Comparison of ENCODE assay signal across 12 cellular contexts in genomic region chr22:39183991-39184585, GRCh38. TPM values are rescaled to one million over a fixed set of nuclear protein-coding genes. Genes with fewer than 3 reads are reported as not detected.
DNase-seq lines count a peak whose midpoint lies in the region; ATAC-seq and TF ChIP-seq lines count a peak whose summit lies in the region.
"Had no signal": no experiment of that assay in that cellular context is flagged by ENCODE, and none has a peak within 500 bp of the region (broad histone marks: within the 10 kb centered on the region; RNA-seq: fewer than 3 reads in every experiment).

No MANE protein-coding gene starts in this region.

- no peaks in the 10 kb centered on the region for H3K9me3 Mint-ChIP-seq in CD8-positive, alpha-beta memory T cell
- H3K9me3 Mint-ChIP-seq: activated B cell treated with CpG ODN at 0.5 μM for 24 hours; activated naive CD8-positive, alpha-beta T cell treated with anti-CD3 and anti-CD28 coated beads, Interleukin-2, amount 50 U/mL, for 24 hours had no signal

- H3K27ac Mint-ChIP-seq in CD8-positive, alpha-beta memory T cell: no peak overlapping the region
- H3K27ac Mint-ChIP-seq: activated B cell treated with CpG ODN at 0.5 μM for 24 hours; activated naive CD8-positive, alpha-beta T cell treated with anti-CD3 and anti-CD28 coated beads, Interleukin-2, amount 50 U/mL, for 24 hours had no signal

- POLR2A ChIA-PET in CD8-positive, alpha-beta memory T cell (lab: Charles Lee): interaction anchor here (0.5 kb wide), 1 partner anchor 22 kb away, joined by 4 read pairs; no protein-coding TSS in a partner anchor

- ATAC-seq in Right ventricle myocardium inferior (peak; percentile 9), HG03457 (IDR thresholded peaks at IDR 0.05; ENCODE audit: unreplicated experiment) (no peak), HG03342 (IDR thresholded peaks at IDR 0.05; ENCODE audit: unreplicated experiment) (no peak)
- ATAC-seq: activated naive CD8-positive, alpha-beta T cell treated with anti-CD3 and anti-CD28 coated beads, Interleukin-2, amount 50 U/mL, for 24 hours had no signal

- no peaks in the 10 kb centered on the region for H3K27me3 ChIP-seq in esophagus muscularis mucosa
- no peaks in the 10 kb centered on the region for H3K27me3 ChIP-seq in CD8-positive, alpha-beta memory T cell (ENCODE audit: insufficient read depth, low read length, poor library complexity, severe bottlenecking)

- H3K36me3 Mint-ChIP-seq in CD8-positive, alpha-beta memory T cell: peaks cover 0 to 6% (median 1%) of the 10 kb centered on the region in 3 donors

- peaks cover 0 to 1% of the 10 kb centered on the region in 2 donors for H3K27me3 Mint-ChIP-seq in CD8-positive, alpha-beta memory T cell

- CTCF ChIA-PET in CD8-positive, alpha-beta memory T cell (lab: Charles Lee): interaction anchor here (1.6 to 3.7 kb wide), 2 partner anchors 13 to 123 kb away, joined by 4 to 16 read pairs; no protein-coding TSS in a partner anchor

- no peak for TF ChIP-seq EP300 in esophagus muscularis mucosa (IDR thresholded peaks at IDR 0.05)

- DNase-seq in Right ventricle myocardium inferior (ENCODE audit: missing footprints) (no peak), cardiac septum (ENCODE audit: low spot score) (no peak), esophagus muscularis mucosa (ENCODE audit: extremely low spot score) (no peak), lung microvascular endothelial cell (ENCODE audit: low read depth in 2 of 2) (peak; percentile 70 to 89), NCI-H69 (lab: John Stamatoyannopoulos, UW) (no peak)
- no peak for DNase-seq in CD8-positive, alpha-beta memory T cell
- DNase-seq: activated B cell treated with CpG ODN at 0.5 μM for 24 hours; activated naive CD8-positive, alpha-beta T cell treated with anti-CD3 and anti-CD28 coated beads, Interleukin-2, amount 50 U/mL, for 24 hours; foreskin melanocyte had no signal

- no peak for TF ChIP-seq POLR2A in esophagus muscularis mucosa (IDR thresholded peaks at IDR 0.05; ENCODE audit: low read depth)

- peaks cover 24 to 37% (median 32%) of the 10 kb centered on the region in 4 donors for H3K4me1 ChIP-seq in esophagus muscularis mucosa
- H3K4me1 ChIP-seq in CD8-positive, alpha-beta memory T cell (ENCODE audit: insufficient read depth, low read length): no peaks in the 10 kb centered on the region

- 76% methylated on average over 12 of the region's 13 CpGs for WGBS in esophagus muscularis mucosa

- H3K4me3 Mint-ChIP-seq in CD8-positive, alpha-beta memory T cell: no peak overlapping the region
- H3K4me3 Mint-ChIP-seq: activated B cell treated with CpG ODN at 0.5 μM for 24 hours; activated naive CD8-positive, alpha-beta T cell treated with anti-CD3 and anti-CD28 coated beads, Interleukin-2, amount 50 U/mL, for 24 hours had no signal

- peaks cover 0 to 7% (median 3%) of the 10 kb centered on the region in 4 donors for H3K9me3 ChIP-seq in esophagus muscularis mucosa
- H3K9me3 ChIP-seq in CD8-positive, alpha-beta memory T cell (ENCODE audit: low read length): no peaks in the 10 kb centered on the region
- H3K9me3 ChIP-seq: neutrophil had no signal

- H3K27ac ChIP-seq in esophagus muscularis mucosa (replicated peaks in 1 of 4): peak overlapping the region; percentile 61 to 79 (median 74)
- H3K27ac ChIP-seq in CD8-positive, alpha-beta memory T cell (ENCODE audit: low read depth, low read length): no peak overlapping the region
- H3K27ac ChIP-seq: neutrophil had no signal

- peak overlapping the region in 2 of 4 donors; percentile 9 to 20 for H3K4me3 ChIP-seq in esophagus muscularis mucosa
- H3K4me3 ChIP-seq in CD8-positive, alpha-beta memory T cell (ENCODE audit: low read length): no peak overlapping the region

- intact Hi-C loops in Right ventricle myocardium inferior (cut with DNase I) (no loop called here), cardiac septum (cut with DNase I) (no loop called here), esophagus muscularis mucosa (cut with DNase I) (no loop called here)

- no peaks in the 10 kb centered on the region for H3K36me3 ChIP-seq in esophagus muscularis mucosa
- H3K36me3 ChIP-seq in CD8-positive, alpha-beta memory T cell (ENCODE audit: insufficient read depth, low read length): no peaks in the 10 kb centered on the region
- H3K36me3 ChIP-seq: neutrophil had no signal

- no peak for TF ChIP-seq CTCF in esophagus muscularis mucosa (IDR thresholded peaks at IDR 0.05)

- peaks cover 8 to 11% (median 9%) of the 10 kb centered on the region in 3 donors for H3K4me1 Mint-ChIP-seq in CD8-positive, alpha-beta memory T cell
- H3K4me1 Mint-ChIP-seq: activated B cell treated with CpG ODN at 0.5 μM for 24 hours; activated naive CD8-positive, alpha-beta T cell treated with anti-CD3 and anti-CD28 coated beads, Interleukin-2, amount 50 U/mL, for 24 hours had no signal

RNA-seq across cellular contexts. Expression of gene CBX7, which starts 31.6 kb away (rescaled TPM):
- total RNA-seq in Right ventricle myocardium inferior (66.0 TPM), cardiac septum (89.6 TPM), esophagus muscularis mucosa (100 to 1,000 TPM; 129 to 251 (median 173) TPM), lung microvascular endothelial cell (2.4 and 5.8 TPM in 2 replicates)
- total RNA-seq in CD8-positive, alpha-beta memory T cell: 10 to 100 TPM; 26.1 to 26.4 TPM
- polyA plus RNA-seq in CD8-positive, alpha-beta memory T cell: 29.7 TPM

Comparison
In these comparisons a context has a peak if more than half of its experiments do, and no peak if none do; other contexts are left out.
1. DNase-seq: peak in lung microvascular endothelial cell (2 of 2); none in Right ventricle myocardium inferior (single experiment), cardiac septum (single experiment), esophagus muscularis mucosa (single experiment), CD8-positive, alpha-beta memory T cell (0 of 5) and NCI-H69 (single experiment).